ENCODE assay signal across 22 cellular contexts in genomic region chr11:3086671-3087150, GRCh38. TPM values are rescaled to one million over a fixed set of nuclear protein-coding genes. Genes with fewer than 3 reads are reported as not detected.
DNase-seq lines count a peak whose midpoint lies in the region; ATAC-seq, FAIRE-seq and TF ChIP-seq lines count a peak whose summit lies in the region.
"Had no signal": no experiment of that assay in that cellular context is flagged by ENCODE, and none has a peak within 500 bp of the region (broad histone marks: within the 10 kb centered on the region; RNA-seq: fewer than 3 reads in every experiment).

No MANE protein-coding gene starts in this region.

- TF ChIP-seq EP300 in H1 (IDR thresholded peaks at IDR 0.05; ENCODE audit: borderline replicate concordance in 1 of 2, low read depth in 2 of 2, low read length in 2 of 2) = no peak

- FAIRE-seq in H1 (lab: Jason Lieb, UNC) = no peak
- FAIRE-seq: A549, GM12878, RCC 7860 had no signal

- no peak overlapping the region for H3K56ac ChIP-seq in H1 (replicated peaks; ENCODE audit: insufficient read length, low read depth, low read length)

- TF ChIP-seq RAD21 in H1 (IDR thresholded peaks at IDR 0.05 in 1 of 2, conservative IDR thresholded peaks at IDR 0.05 in 1 of 2; ENCODE audit: low read depth in 2 of 2, low read length in 2 of 2) = no peak

- DNase-seq in heart left ventricle = no peak
- DNase-seq in left ventricle myocardium superior = no peak
- DNase-seq in GM10248 (ENCODE audit: extremely low spot score) = peak; percentile 10
- DNase-seq in H1 (ENCODE audit: low read depth in 1 of 2, low spot score in 2 of 2) = no peak
- DNase-seq in osteoblast (ENCODE audit: insufficient read length, low spot score, missing footprints) = peak; percentile 29
- DNase-seq in T-helper 17 cell = no peak
- no peak for DNase-seq in nucleus accumbens (lab: John Stamatoyannopoulos, UW)
- DNase-seq: CD4-positive, CD25-positive, alpha-beta regulatory T cell; Kasumi-1; NCI-H1417; NCI-H1694 treated with DMSO at 0.1 percent for 48 hours; NCI-H2081 treated with DMSO at 0.1 percent for 48 hours; NCI-H2171 treated with DMSO at 0.1 percent for 48 hours; NCI-H526; OCI-M1; SHP77 had no signal

- H2BK5ac ChIP-seq in H1 (ENCODE audit: low read depth, low read length) = no peak overlapping the region; the same call in 1 of the 2 replicates

- H3K4me3 Mint-ChIP-seq in T-helper 17 cell = no peak overlapping the region
- H3K4me3 Mint-ChIP-seq: CD4-positive, CD25-positive, alpha-beta regulatory T cell; GM23338 had no signal

- peaks cover under 1% of the 10 kb centered on the region for H3K4me1 Mint-ChIP-seq in T-helper 17 cell
- H3K4me1 Mint-ChIP-seq: CD4-positive, CD25-positive, alpha-beta regulatory T cell had no signal

- H2BK20ac ChIP-seq in H1 (ENCODE audit: low read length) = no peak overlapping the region

- peaks cover 0 to 3% (median 2%) of the 10 kb centered on the region in 12 donors for H3K4me1 ChIP-seq in heart left ventricle
- H3K4me1 ChIP-seq in H1 (replicated peaks in 1 of 4; ENCODE audit: control insufficient read depth in 3 of 4, insufficient read depth in 4 of 4, low read length in 3 of 4) = peaks cover 0 to 5% (median 2%) of the 10 kb centered on the region in 4 experiments; a peak in 4 of 7 replicates
- no peaks in the 10 kb centered on the region for H3K4me1 ChIP-seq in osteoblast (ENCODE audit: insufficient read depth, low read length)
- H3K4me1 ChIP-seq: A549 had no signal

- H3K36me3 Mint-ChIP-seq in T-helper 17 cell (ENCODE audit: low read depth) = no peaks in the 10 kb centered on the region
- H3K36me3 Mint-ChIP-seq: CD4-positive, CD25-positive, alpha-beta regulatory T cell had no signal

- H3K23ac ChIP-seq in H1 (ENCODE audit: insufficient read length) = no peak overlapping the region

- no peak for TF ChIP-seq POLR2A in heart left ventricle (IDR thresholded peaks at IDR 0.05)
- TF ChIP-seq POLR2A in H1 (IDR thresholded peaks at IDR 0.05; ENCODE audit: control extremely low read depth in 1 of 2, low read depth in 2 of 2, low read length in 2 of 2) = no peak

- no peak overlapping the region for H4K91ac ChIP-seq in H1 (replicated peaks; ENCODE audit: insufficient read length, low read length)

- ATAC-seq in heart left ventricle = peak in 3 of 4 donors; percentile 9 to 14 (median 12)
- ATAC-seq in left ventricle myocardium superior = no peak
- no peak for ATAC-seq in T-helper 17 cell
- no peak for ATAC-seq in HG03135 (IDR thresholded peaks at IDR 0.05; ENCODE audit: unreplicated experiment)
- ATAC-seq: A549, GM12878, GM23338 had no signal

- no peaks in the 10 kb centered on the region for H3K23me2 ChIP-seq in H1 (ENCODE audit: low read depth, low read length)

- no peak overlapping the region for H2BK12ac ChIP-seq in H1 (ENCODE audit: low read depth, low read length)

- no peak for TF ChIP-seq CTCF in heart left ventricle (IDR thresholded peaks at IDR 0.05)
- no peak for TF ChIP-seq CTCF in GM10248 (IDR thresholded peaks at IDR 0.05; ENCODE audit: control extremely low read depth, extremely low read depth, low read depth, missing control alignments)
- no peak for TF ChIP-seq CTCF in H1 (IDR thresholded peaks at IDR 0.05; ENCODE audit: control extremely low read depth in 1 of 3, insufficient read depth in 1 of 3, low read depth in 1 of 3, low read length in 3 of 3)
- TF ChIP-seq CTCF in osteoblast (IDR thresholded peaks at IDR 0.05; ENCODE audit: extremely low read depth, low read depth, low read length) = no peak

- no peak overlapping the region for H3K27ac Mint-ChIP-seq in T-helper 17 cell
- H3K27ac Mint-ChIP-seq: CD4-positive, CD25-positive, alpha-beta regulatory T cell; GM23338 had no signal

- H3K9me3 ChIP-seq in heart left ventricle = no peaks in the 10 kb centered on the region
- H3K9me3 ChIP-seq in H1 (ENCODE audit: insufficient read depth in 2 of 2, low read depth in 1 of 2, low read length in 1 of 2) = no peaks in the 10 kb centered on the region
- no peaks in the 10 kb centered on the region for H3K9me3 ChIP-seq in osteoblast (ENCODE audit: low read depth, low read length)
- H3K9me3 ChIP-seq in T-helper 17 cell (ENCODE audit: control insufficient read depth, low read length, poor library complexity, severe bottlenecking) = no peaks in the 10 kb centered on the region
- H3K9me3 ChIP-seq: A549 had no signal

- H2AFZ ChIP-seq in H1 (ENCODE audit: low read length) (no peak overlapping the region), osteoblast (ENCODE audit: low read length) (no peak overlapping the region)
- H2AFZ ChIP-seq: GM23338 had no signal

- H3K4ac ChIP-seq in H1 (replicated peaks; ENCODE audit: insufficient read length, low read depth, low read length) = no peak overlapping the region

- no peak overlapping the region for H3K4me2 ChIP-seq in H1 (ENCODE audit: insufficient read depth in 1 of 2, low read depth in 2 of 2, low read length in 2 of 2)
- no peak overlapping the region for H3K4me2 ChIP-seq in osteoblast (ENCODE audit: insufficient read depth, low read length)
- H3K4me2 ChIP-seq: A549, GM23338 had no signal

- no peak overlapping the region for H4K5ac ChIP-seq in H1 (ENCODE audit: insufficient read length, low read depth, low read length)

- 70 to 82% (median 73%) methylated on average over 6 to 9 of the region's 9 CpGs for WGBS in heart left ventricle, 4 donors
- WGBS in H1 (ENCODE audit: extremely low coverage in 1 of 2, insufficient coverage in 1 of 2, insufficient read length in 1 of 2, insufficient replicate concordance in 2 of 2, low coverage in 1 of 2, low lambda C conversion rate in 2 of 2, missing lambda C conversion rate in 1 of 2), 2 experiments = 86% methylated on average over 7 of the region's 9 CpGs; no CpG with 5 or more reads in 1 of the 2 experiments

- H3K27ac ChIP-seq in heart left ventricle (no peak overlapping the region), H1 (ENCODE audit: low read depth, low read length) (no peak overlapping the region), osteoblast (ENCODE audit: low read depth, low read length) (no peak overlapping the region)
- H3K27ac ChIP-seq: A549, SK-N-MC had no signal

- H3K36me3 ChIP-seq in heart left ventricle = peaks cover 0 to 40% (median 10%) of the 10 kb centered on the region in 9 donors
- no peaks in the 10 kb centered on the region for H3K36me3 ChIP-seq in H1 (ENCODE audit: control insufficient read depth in 2 of 4, insufficient read depth in 4 of 4, low read length in 3 of 4)
- H3K36me3 ChIP-seq in osteoblast (ENCODE audit: insufficient read depth, low read length) = peaks cover 6% of the 10 kb centered on the region

- H3K27me3 ChIP-seq in heart left ventricle (peaks cover 0 to 3% (median 0%) of the 10 kb centered on the region in 9 donors), H1 (replicated peaks in 1 of 4; ENCODE audit: control insufficient read depth in 3 of 4, extremely low read depth in 1 of 4, insufficient read depth in 3 of 4, low read length in 3 of 4) (no peaks in the 10 kb centered on the region), osteoblast (ENCODE audit: insufficient read depth, low read length) (no peaks in the 10 kb centered on the region)

- POLR2A ChIA-PET in GM10248 (lab: Yijun Ruan, JAX) = no interaction called here
- POLR2A ChIA-PET in H1 (lab: Charles Lee; ENCODE audit: partially characterized antibody) = interaction anchor here (1.4 to 1.7 kb wide), 2 partner anchors 30 to 46 kb away, joined by 3 to 4 read pairs; partner anchors contain the start of gene CARS1

- no peak overlapping the region for H3K14ac ChIP-seq in H1 (ENCODE audit: insufficient read length)

- no peaks in the 10 kb centered on the region for H3K27me3 Mint-ChIP-seq in T-helper 17 cell

- CTCF ChIA-PET in GM10248 (lab: Yijun Ruan, JAX) (no interaction called here), H1 (lab: Charles Lee; ENCODE audit: partially characterized antibody) (interaction anchor here (1.2 to 13.7 kb wide), 2 partner anchors 44 to 131 kb away, joined by 3 to 434 read pairs; no protein-coding TSS in a partner anchor)

- H3K4me3 ChIP-seq in heart left ventricle (no peak overlapping the region), H1 (ENCODE audit: extremely low read depth in 1 of 4, insufficient read depth in 2 of 4, low read depth in 3 of 4, low read length in 4 of 4) (no peak overlapping the region), osteoblast (ENCODE audit: insufficient read depth, low read length) (no peak overlapping the region)
- H3K4me3 ChIP-seq: A549, GM12878, GM23338, SK-N-MC had no signal

- H2BK120ac ChIP-seq in H1 (replicated peaks; ENCODE audit: low read depth, low read length) = no peak overlapping the region

- H4K20me1 ChIP-seq in H1 (replicated peaks in 1 of 2; ENCODE audit: control insufficient read depth in 1 of 2, insufficient read depth in 2 of 2, low read length in 2 of 2) (peaks cover 0 to 2% of the 10 kb centered on the region in 2 experiments), osteoblast (ENCODE audit: insufficient read depth, low read length) (peaks cover 5% of the 10 kb centered on the region)

- H3K79me1 ChIP-seq in H1 (ENCODE audit: low read depth, low read length) = no peaks in the 10 kb centered on the region

- H3K79me2 ChIP-seq in H1 (ENCODE audit: control insufficient read depth in 1 of 2, insufficient read depth in 2 of 2, low read length in 2 of 2) = no peaks in the 10 kb centered on the region
- H3K79me2 ChIP-seq in osteoblast (ENCODE audit: insufficient read depth, low read length) = no peaks in the 10 kb centered on the region

- H3K18ac ChIP-seq in H1 (ENCODE audit: extremely low read depth, low read length) = no peak overlapping the region

- no peak overlapping the region for H2BK15ac ChIP-seq in H1 (ENCODE audit: low read length)

- no peak overlapping the region for H3K9ac ChIP-seq in H1 (replicated peaks in 1 of 4; ENCODE audit: extremely low read depth in 1 of 4, low read depth in 3 of 4, low read length in 3 of 4)

- H4K8ac ChIP-seq in H1 (ENCODE audit: extremely low read depth, insufficient read depth, low read length) = 0 out of 2 replicates have a peak overlapping the region, but pooled peaks have one; percentile 68

- H2AK5ac ChIP-seq in H1 (ENCODE audit: low read depth, low read length) = no peak overlapping the region

- intact Hi-C loops in heart left ventricle (cut with DNase I) (loop anchor here in 1 of 10 donors (5.0 kb wide), 1 partner anchor 34 kb away; no protein-coding TSS in a partner anchor), left ventricle myocardium superior (cut with micrococcal nuclease) (no loop called here)

RNA-seq across cellular contexts. Expression of gene CARS1, which starts 29.5 kb away (rescaled TPM):
- total RNA-seq in heart left ventricle = 10 to 100 TPM; 10.2 to 29.3 (median 18.5) TPM
- polyA plus RNA-seq in heart left ventricle = 10 to 100 TPM in 1 of 2 donors, 1 to 10 TPM in 1; 9.3 to 30.5 TPM
- total RNA-seq in left ventricle myocardium superior = 12.4 TPM
- 89.4 and 100 TPM in 2 replicates for total RNA-seq in H1 (2021; fragmentation: NEBNext Ultra II Directional; extraction: Animal tissue kit (Norgen Biotek cat#: 25700))
- 44.1 and 52.2 TPM in 2 replicates for polyA plus RNA-seq in H1 (2011; rRNA removed)
- 80.1 TPM for polyA plus RNA-seq in H1 (2011; cell fraction: cytosol; rRNA removed)
- polyA plus RNA-seq in H1 (2011; cell fraction: nucleus; rRNA removed) = 153 TPM
- polyA plus RNA-seq in H1 (2012, experiment 1 of 2) = 66.9 to 85.6 TPM (median 81.2 TPM) in 4 replicates
- polyA plus RNA-seq in H1 (2012, experiment 2 of 2) = 40.9 TPM
- polyA plus RNA-seq in H1 (2013, experiment 1 of 2) = 50.9 TPM
- polyA plus RNA-seq in H1 (2013, experiment 2 of 2) = 47.6 TPM
- polyA minus RNA-seq in H1 (2011; rRNA and poly(A)+ RNA removed) = 61.8 and 68.1 TPM in 2 replicates
- 33.2 TPM for polyA minus RNA-seq in H1 (2011; cell fraction: cytosol; rRNA and poly(A)+ RNA removed)
- 83.4 TPM for polyA minus RNA-seq in H1 (2011; cell fraction: nucleus; rRNA and poly(A)+ RNA removed)
- 99.3 and 106 TPM in 2 replicates for total RNA-seq in osteoblast
- 10 to 100 TPM; 41.4 to 52.0 TPM for total RNA-seq in T-helper 17 cell

Comparison
In these comparisons a context has a peak if more than half of its experiments do, and no peak if none do; other contexts are left out.
1. ATAC-seq: peak in heart left ventricle (3 of 4); none in left ventricle myocardium superior (single experiment), T-helper 17 cell (single experiment) and HG03135 (single experiment).
2. DNase-seq: peak in GM10248 (single experiment) and osteoblast (single experiment); none in heart left ventricle (0 of 5), left ventricle myocardium superior (single experiment), H1 (0 of 2), T-helper 17 cell (0 of 3) and nucleus accumbens (0 of 56).